In genomic region chr11:34603129-34604001, GRCh38 we compare ENCODE assay signal across 1 cellular context.
TF ChIP-seq lines count a peak whose summit lies in the region.

No MANE protein-coding gene starts in this region.

TF ChIP-seq in K562, 482 proteins besides CTCF, POLR2A, EP300 and RAD21 (continued from another document and continues in another):
- TF ChIP-seq, protein P1, sequence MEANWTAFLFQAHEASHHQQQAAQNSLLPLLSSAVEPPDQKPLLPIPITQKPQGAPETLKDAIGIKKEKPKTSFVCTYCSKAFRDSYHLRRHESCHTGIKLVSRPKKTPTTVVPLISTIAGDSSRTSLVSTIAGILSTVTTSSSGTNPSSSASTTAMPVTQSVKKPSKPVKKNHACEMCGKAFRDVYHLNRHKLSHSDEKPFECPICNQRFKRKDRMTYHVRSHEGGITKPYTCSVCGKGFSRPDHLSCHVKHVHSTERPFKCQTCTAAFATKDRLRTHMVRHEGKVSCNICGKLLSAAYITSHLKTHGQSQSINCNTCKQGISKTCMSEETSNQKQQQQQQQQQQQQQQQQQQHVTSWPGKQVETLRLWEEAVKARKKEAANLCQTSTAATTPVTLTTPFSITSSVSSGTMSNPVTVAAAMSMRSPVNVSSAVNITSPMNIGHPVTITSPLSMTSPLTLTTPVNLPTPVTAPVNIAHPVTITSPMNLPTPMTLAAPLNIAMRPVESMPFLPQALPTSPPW (CRISPR knock-in tag; IDR thresholded peaks at IDR 0.05) = peak; percentile 57
- TF ChIP-seq GTF2F1 (IDR thresholded peaks at IDR 0.05; ENCODE audit: low read depth, low read length) = no peak
- no peak for TF ChIP-seq ZNF282 (CRISPR knock-in tag; IDR thresholded peaks at IDR 0.05)
- TF ChIP-seq BRF1 (IDR thresholded peaks at IDR 0.05; ENCODE audit: borderline replicate concordance, extremely low read depth, insufficient read length) = no peak
- TF ChIP-seq PHF8 (IDR thresholded peaks at IDR 0.05; ENCODE audit: borderline replicate concordance, low read length) = no peak
- no peak for TF ChIP-seq ZNF76 (CRISPR knock-in tag; IDR thresholded peaks at IDR 0.05; ENCODE audit: borderline replicate concordance)
- TF ChIP-seq ZNF436 (CRISPR knock-in tag; IDR thresholded peaks at IDR 0.05) = no peak
- TF ChIP-seq CBFB (CRISPR knock-in tag; IDR thresholded peaks at IDR 0.05) = no peak
- TF ChIP-seq SREBF2 (CRISPR knock-in tag; IDR thresholded peaks at IDR 0.05) = no peak
- TF ChIP-seq, protein P2, sequence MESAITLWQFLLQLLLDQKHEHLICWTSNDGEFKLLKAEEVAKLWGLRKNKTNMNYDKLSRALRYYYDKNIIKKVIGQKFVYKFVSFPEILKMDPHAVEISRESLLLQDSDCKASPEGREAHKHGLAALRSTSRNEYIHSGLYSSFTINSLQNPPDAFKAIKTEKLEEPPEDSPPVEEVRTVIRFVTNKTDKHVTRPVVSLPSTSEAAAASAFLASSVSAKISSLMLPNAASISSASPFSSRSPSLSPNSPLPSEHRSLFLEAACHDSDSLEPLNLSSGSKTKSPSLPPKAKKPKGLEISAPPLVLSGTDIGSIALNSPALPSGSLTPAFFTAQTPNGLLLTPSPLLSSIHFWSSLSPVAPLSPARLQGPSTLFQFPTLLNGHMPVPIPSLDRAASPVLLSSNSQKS (CRISPR knock-in tag; IDR thresholded peaks at IDR 0.05) = no peak
- peak; percentile 65; the same call in 1 of the 2 replicates for TF ChIP-seq BACH1 (tag; IDR thresholded peaks at IDR 0.05)
- no peak for TF ChIP-seq ZNF785 (CRISPR knock-in tag; IDR thresholded peaks at IDR 0.05)
- TF ChIP-seq CLOCK (CRISPR knock-in tag; IDR thresholded peaks at IDR 0.05; ENCODE audit: borderline replicate concordance) = no peak
- TF ChIP-seq ZBTB11 (CRISPR knock-in tag; IDR thresholded peaks at IDR 0.05) = 0 out of 6 replicates have a peak, but pooled peaks of 1 of the 3 experiments have one; percentile 27
- no peak for TF ChIP-seq HDAC6 (IDR thresholded peaks at IDR 0.05; ENCODE audit: low read depth, low read length)
- TF ChIP-seq SRSF7 (optimal IDR thresholded peaks at IDR 0.05; ENCODE audit: low read depth, low read length) = no peak
- TF ChIP-seq ELF4 (CRISPR knock-in tag; IDR thresholded peaks at IDR 0.05) = peak; percentile 78; the same call in 1 of the 2 replicates
- TF ChIP-seq, protein P3, sequence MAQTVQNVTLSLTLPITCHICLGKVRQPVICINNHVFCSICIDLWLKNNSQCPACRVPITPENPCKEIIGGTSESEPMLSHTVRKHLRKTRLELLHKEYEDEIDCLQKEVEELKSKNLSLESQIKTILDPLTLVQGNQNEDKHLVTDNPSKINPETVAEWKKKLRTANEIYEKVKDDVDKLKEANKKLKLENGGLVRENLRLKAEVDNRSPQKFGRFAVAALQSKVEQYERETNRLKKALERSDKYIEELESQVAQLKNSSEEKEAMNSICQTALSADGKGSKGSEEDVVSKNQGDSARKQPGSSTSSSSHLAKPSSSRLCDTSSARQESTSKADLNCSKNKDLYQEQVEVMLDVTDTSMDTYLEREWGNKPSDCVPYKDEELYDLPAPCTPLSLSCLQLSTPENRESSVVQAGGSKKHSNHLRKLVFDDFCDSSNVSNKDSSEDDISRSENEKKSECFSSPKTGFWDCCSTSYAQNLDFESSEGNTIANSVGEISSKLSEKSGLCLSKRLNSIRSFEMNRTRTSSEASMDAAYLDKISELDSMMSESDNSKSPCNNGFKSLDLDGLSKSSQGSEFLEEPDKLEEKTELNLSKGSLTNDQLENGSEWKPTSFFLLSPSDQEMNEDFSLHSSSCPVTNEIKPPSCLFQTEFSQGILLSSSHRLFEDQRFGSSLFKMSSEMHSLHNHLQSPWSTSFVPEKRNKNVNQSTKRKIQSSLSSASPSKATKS (CRISPR knock-in tag; IDR thresholded peaks at IDR 0.05) = no peak
- TF ChIP-seq POLR3A (IDR thresholded peaks at IDR 0.05; ENCODE audit: borderline replicate concordance, extremely low read depth, insufficient read depth, insufficient read length) = no peak
- TF ChIP-seq CHD1 (IDR thresholded peaks at IDR 0.05; ENCODE audit: low read length) = no peak
- TF ChIP-seq ZNF217 (CRISPR knock-in tag; IDR thresholded peaks at IDR 0.05) = no peak
- TF ChIP-seq, protein P4, sequence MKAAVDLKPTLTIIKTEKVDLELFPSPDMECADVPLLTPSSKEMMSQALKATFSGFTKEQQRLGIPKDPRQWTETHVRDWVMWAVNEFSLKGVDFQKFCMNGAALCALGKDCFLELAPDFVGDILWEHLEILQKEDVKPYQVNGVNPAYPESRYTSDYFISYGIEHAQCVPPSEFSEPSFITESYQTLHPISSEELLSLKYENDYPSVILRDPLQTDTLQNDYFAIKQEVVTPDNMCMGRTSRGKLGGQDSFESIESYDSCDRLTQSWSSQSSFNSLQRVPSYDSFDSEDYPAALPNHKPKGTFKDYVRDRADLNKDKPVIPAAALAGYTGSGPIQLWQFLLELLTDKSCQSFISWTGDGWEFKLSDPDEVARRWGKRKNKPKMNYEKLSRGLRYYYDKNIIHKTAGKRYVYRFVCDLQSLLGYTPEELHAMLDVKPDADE (conservative IDR thresholded peaks at IDR 0.05; ENCODE audit: control insufficient read depth, low read depth, low read length) = no peak; the same call in 1 of the 2 replicates
- TF ChIP-seq RBM22 (IDR thresholded peaks at IDR 0.05; ENCODE audit: low read depth, low read length, poor library complexity, severe bottlenecking) = no peak
- TF ChIP-seq POLR3G (IDR thresholded peaks at IDR 0.05; ENCODE audit: extremely low read depth, insufficient read length, insufficient replicate concordance) = no peak
- TF ChIP-seq BRF2 (IDR thresholded peaks at IDR 0.05; ENCODE audit: borderline replicate concordance, insufficient read depth, insufficient read length) = no peak
- no peak for TF ChIP-seq SAP30 (IDR thresholded peaks at IDR 0.05; ENCODE audit: borderline replicate concordance, insufficient read depth, low read depth, low read length, poor library complexity, severe bottlenecking)
- peak; percentile 14; the same call in 1 of the 2 replicates for TF ChIP-seq MECOM (CRISPR knock-in tag; IDR thresholded peaks at IDR 0.05)
- no peak for TF ChIP-seq BRCA1 (IDR thresholded peaks at IDR 0.05)
- no peak for TF ChIP-seq BRCA1 (CRISPR knock-in tag; IDR thresholded peaks at IDR 0.05)
- TF ChIP-seq DPF2 (IDR thresholded peaks at IDR 0.05) = peak; percentile 98
- TF ChIP-seq HDAC2 (IDR thresholded peaks at IDR 0.05) = peak; percentile 93
- TF ChIP-seq KHSRP (IDR thresholded peaks at IDR 0.05) = peak; percentile 34; the same call in 1 of the 2 replicates
- peak; percentile 80 for TF ChIP-seq FOSL1 (tag; conservative IDR thresholded peaks at IDR 0.05)
- no peak for TF ChIP-seq XRCC5 (IDR thresholded peaks at IDR 0.05; ENCODE audit: low read depth, low read length)
- TF ChIP-seq, protein P5, sequence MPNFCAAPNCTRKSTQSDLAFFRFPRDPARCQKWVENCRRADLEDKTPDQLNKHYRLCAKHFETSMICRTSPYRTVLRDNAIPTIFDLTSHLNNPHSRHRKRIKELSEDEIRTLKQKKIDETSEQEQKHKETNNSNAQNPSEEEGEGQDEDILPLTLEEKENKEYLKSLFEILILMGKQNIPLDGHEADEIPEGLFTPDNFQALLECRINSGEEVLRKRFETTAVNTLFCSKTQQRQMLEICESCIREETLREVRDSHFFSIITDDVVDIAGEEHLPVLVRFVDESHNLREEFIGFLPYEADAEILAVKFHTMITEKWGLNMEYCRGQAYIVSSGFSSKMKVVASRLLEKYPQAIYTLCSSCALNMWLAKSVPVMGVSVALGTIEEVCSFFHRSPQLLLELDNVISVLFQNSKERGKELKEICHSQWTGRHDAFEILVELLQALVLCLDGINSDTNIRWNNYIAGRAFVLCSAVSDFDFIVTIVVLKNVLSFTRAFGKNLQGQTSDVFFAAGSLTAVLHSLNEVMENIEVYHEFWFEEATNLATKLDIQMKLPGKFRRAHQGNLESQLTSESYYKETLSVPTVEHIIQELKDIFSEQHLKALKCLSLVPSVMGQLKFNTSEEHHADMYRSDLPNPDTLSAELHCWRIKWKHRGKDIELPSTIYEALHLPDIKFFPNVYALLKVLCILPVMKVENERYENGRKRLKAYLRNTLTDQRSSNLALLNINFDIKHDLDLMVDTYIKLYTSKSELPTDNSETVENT (CRISPR knock-in tag; IDR thresholded peaks at IDR 0.05) = no peak
- TF ChIP-seq, protein P6, sequence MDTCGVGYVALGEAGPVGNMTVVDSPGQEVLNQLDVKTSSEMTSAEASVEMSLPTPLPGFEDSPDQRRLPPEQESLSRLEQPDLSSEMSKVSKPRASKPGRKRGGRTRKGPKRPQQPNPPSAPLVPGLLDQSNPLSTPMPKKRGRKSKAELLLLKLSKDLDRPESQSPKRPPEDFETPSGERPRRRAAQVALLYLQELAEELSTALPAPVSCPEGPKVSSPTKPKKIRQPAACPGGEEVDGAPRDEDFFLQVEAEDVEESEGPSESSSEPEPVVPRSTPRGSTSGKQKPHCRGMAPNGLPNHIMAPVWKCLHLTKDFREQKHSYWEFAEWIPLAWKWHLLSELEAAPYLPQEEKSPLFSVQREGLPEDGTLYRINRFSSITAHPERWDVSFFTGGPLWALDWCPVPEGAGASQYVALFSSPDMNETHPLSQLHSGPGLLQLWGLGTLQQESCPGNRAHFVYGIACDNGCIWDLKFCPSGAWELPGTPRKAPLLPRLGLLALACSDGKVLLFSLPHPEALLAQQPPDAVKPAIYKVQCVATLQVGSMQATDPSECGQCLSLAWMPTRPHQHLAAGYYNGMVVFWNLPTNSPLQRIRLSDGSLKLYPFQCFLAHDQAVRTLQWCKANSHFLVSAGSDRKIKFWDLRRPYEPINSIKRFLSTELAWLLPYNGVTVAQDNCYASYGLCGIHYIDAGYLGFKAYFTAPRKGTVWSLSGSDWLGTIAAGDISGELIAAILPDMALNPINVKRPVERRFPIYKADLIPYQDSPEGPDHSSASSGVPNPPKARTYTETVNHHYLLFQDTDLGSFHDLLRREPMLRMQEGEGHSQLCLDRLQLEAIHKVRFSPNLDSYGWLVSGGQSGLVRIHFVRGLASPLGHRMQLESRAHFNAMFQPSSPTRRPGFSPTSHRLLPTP (IDR thresholded peaks at IDR 0.05; ENCODE audit: borderline replicate concordance, extremely low read depth, insufficient read length) = no peak
- peak; percentile 97 for TF ChIP-seq CBFA2T3 (IDR thresholded peaks at IDR 0.05)
